In the genomic region with DNA sequence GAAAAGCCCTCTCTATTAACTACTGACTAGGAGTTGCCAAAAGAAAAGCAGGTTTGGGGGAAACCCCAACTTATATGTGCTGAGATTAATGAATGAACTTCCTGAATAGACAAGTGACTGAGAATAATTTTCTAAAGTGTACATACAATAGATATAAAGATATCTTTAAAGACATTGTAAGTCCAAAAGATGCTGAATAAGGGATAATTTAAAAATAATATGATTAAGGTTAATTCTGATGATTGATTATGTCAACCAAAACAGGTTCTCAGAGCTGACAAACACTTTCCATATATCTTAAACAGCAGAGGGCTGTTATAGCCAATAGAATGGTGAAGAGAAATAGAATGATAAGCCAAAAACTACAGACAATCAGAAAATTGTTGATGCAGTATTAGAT, we compare ENCODE assay signal across 3 cellular contexts.
A peak's percentile ranks its signal among the peaks of the same experiment; 100 is the strongest.
TF ChIP-seq lines count a peak whose summit lies in the region.

No MANE protein-coding gene starts in this region.

TF ChIP-seq in A549, 52 proteins besides CTCF, POLR2A, EP300 and RAD21:
- TF ChIP-seq, protein P1, sequence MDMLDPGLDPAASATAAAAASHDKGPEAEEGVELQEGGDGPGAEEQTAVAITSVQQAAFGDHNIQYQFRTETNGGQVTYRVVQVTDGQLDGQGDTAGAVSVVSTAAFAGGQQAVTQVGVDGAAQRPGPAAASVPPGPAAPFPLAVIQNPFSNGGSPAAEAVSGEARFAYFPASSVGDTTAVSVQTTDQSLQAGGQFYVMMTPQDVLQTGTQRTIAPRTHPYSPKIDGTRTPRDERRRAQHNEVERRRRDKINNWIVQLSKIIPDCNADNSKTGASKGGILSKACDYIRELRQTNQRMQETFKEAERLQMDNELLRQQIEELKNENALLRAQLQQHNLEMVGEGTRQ (IDR thresholded peaks at IDR 0.05) = no peak
- peak; percentile 66 for TF ChIP-seq MAFK (IDR thresholded peaks at IDR 0.05; ENCODE audit: partially characterized antibody)

TF ChIP-seq in IMR-90, 13 proteins besides CTCF, POLR2A, EP300 and RAD21:
- no peak for TF ChIP-seq MXI1 (IDR thresholded peaks at IDR 0.05; ENCODE audit: borderline replicate concordance, low read depth, low read length)
- peak; percentile 80 for TF ChIP-seq MAFK (IDR thresholded peaks at IDR 0.05; ENCODE audit: low read depth, low read length)

TF ChIP-seq in HepG2, 621 proteins besides CTCF, POLR2A, EP300 and RAD21:
- TF ChIP-seq MAFK (conservative IDR thresholded peaks at IDR 0.05 in 1 of 2, IDR thresholded peaks at IDR 0.05 in 1 of 2; ENCODE audit: low read length in 2 of 2) (peak in 1 of 2 experiments; percentile 78; a peak in 3 of 4 replicates), ZNF841 (CRISPR knock-in tag; IDR thresholded peaks at IDR 0.05; ENCODE audit: borderline replicate concordance) (no peak), CBFB (CRISPR knock-in tag; IDR thresholded peaks at IDR 0.05) (no peak), MAFF (IDR thresholded peaks at IDR 0.05; ENCODE audit: low read depth, low read length) (peak; percentile 61; the same call in 1 of the 2 replicates), ARNT2 (CRISPR knock-in tag; IDR thresholded peaks at IDR 0.05; ENCODE audit: low read depth) (no peak)
TF ChIP-seq in HepG2: peak in this region for 2.
